In genomic region chr14:92039720-92040430, GRCh38 we compare ENCODE assay signal across 1 cellular context.
A peak's percentile ranks its signal among the peaks of the same experiment; 100 is the strongest.
TF ChIP-seq lines count a peak whose summit lies in the region.

Gene TRIP11, minus strand, starts transcription at chr14:92040059. Its CDS starts 374 bp downstream, at chr14:92039685.

TF ChIP-seq in HepG2, 621 proteins besides CTCF, POLR2A, EP300 and RAD21 (continued from another document and continues in another):
- TF ChIP-seq SNRNP70 (IDR thresholded peaks at IDR 0.05; ENCODE audit: low read depth, low read length), result no peak
- TF ChIP-seq GRHL1 (CRISPR knock-in tag; conservative IDR thresholded peaks at IDR 0.05), result no peak
- TF ChIP-seq ZNF280D (CRISPR knock-in tag; IDR thresholded peaks at IDR 0.05), result peak; percentile 35; the same call in 1 of the 2 replicates
- 0 out of 2 replicates have a peak, but pooled peaks have one; percentile 5 for TF ChIP-seq AKNA (CRISPR knock-in tag; IDR thresholded peaks at IDR 0.05; ENCODE audit: borderline replicate concordance)
- no peak for TF ChIP-seq GLMP (CRISPR knock-in tag; IDR thresholded peaks at IDR 0.05; ENCODE audit: borderline replicate concordance)
- TF ChIP-seq ZBTB8A (CRISPR knock-in tag; IDR thresholded peaks at IDR 0.05; ENCODE audit: borderline replicate concordance, low read depth), result no peak
- TF ChIP-seq RARA (CRISPR knock-in tag; IDR thresholded peaks at IDR 0.05), result peak; percentile 25; the same call in 1 of the 2 replicates
- TF ChIP-seq NFIB (CRISPR knock-in tag; IDR thresholded peaks at IDR 0.05; ENCODE audit: borderline replicate concordance), result no peak
- 0 out of 2 replicates have a peak, but pooled peaks have one; percentile 20 for TF ChIP-seq ZBTB7B (CRISPR knock-in tag; IDR thresholded peaks at IDR 0.05)
- TF ChIP-seq NR0B2 (CRISPR knock-in tag; IDR thresholded peaks at IDR 0.05), result no peak
- peak; percentile 17; the same call in 1 of the 2 replicates for TF ChIP-seq HMG20A (CRISPR knock-in tag; IDR thresholded peaks at IDR 0.05; ENCODE audit: borderline replicate concordance)
- TF ChIP-seq NCOA2 (CRISPR knock-in tag; IDR thresholded peaks at IDR 0.05), result peak; percentile 47
- TF ChIP-seq POGK (CRISPR knock-in tag; conservative IDR thresholded peaks at IDR 0.05), result peak; percentile 77; the same call in 1 of the 2 replicates
- TF ChIP-seq CAMTA2 (CRISPR knock-in tag; IDR thresholded peaks at IDR 0.05; ENCODE audit: borderline replicate concordance), result 0 out of 2 replicates have a peak, but pooled peaks have one; percentile 53
- peak; percentile 74; the same call in 1 of the 2 replicates for TF ChIP-seq NFE2L1 (CRISPR knock-in tag; IDR thresholded peaks at IDR 0.05; ENCODE audit: borderline replicate concordance)
- TF ChIP-seq EEA1 (CRISPR knock-in tag; IDR thresholded peaks at IDR 0.05; ENCODE audit: borderline replicate concordance), result 0 out of 2 replicates have a peak, but pooled peaks have one; percentile 70
- peak; percentile 78 to 80; a peak in 3 of 4 replicates for TF ChIP-seq HMGXB4 (CRISPR knock-in tag; IDR thresholded peaks at IDR 0.05; ENCODE audit: borderline replicate concordance in 1 of 2, low read depth in 1 of 2)
- peak; percentile 95 for TF ChIP-seq ZNF605 (CRISPR knock-in tag; IDR thresholded peaks at IDR 0.05)
- TF ChIP-seq ZSCAN25 (CRISPR knock-in tag; IDR thresholded peaks at IDR 0.05), result 0 out of 2 replicates have a peak, but pooled peaks have one; percentile 24
- peak; percentile 61 for TF ChIP-seq TEAD3 (CRISPR knock-in tag; optimal IDR thresholded peaks at IDR 0.05; ENCODE audit: borderline replicate concordance)
- peak in 1 of 2 experiments; percentile 82; a peak in 2 of 4 replicates for TF ChIP-seq KLF16 (CRISPR knock-in tag; IDR thresholded peaks at IDR 0.05)
- TF ChIP-seq TARDBP (CRISPR knock-in tag; IDR thresholded peaks at IDR 0.05), result peak; percentile 80; the same call in 1 of the 2 replicates
- TF ChIP-seq BATF2 (CRISPR knock-in tag; IDR thresholded peaks at IDR 0.05), result peak; percentile 59; the same call in 1 of the 2 replicates
- TF ChIP-seq PCBP2 (optimal IDR thresholded peaks at IDR 0.05; ENCODE audit: low read depth, low read length, poor library complexity, severe bottlenecking), result no peak
- no peak for TF ChIP-seq ZNF740 (CRISPR knock-in tag; IDR thresholded peaks at IDR 0.05)
- peak; percentile 99 for TF ChIP-seq KDM2A (CRISPR knock-in tag; IDR thresholded peaks at IDR 0.05; ENCODE audit: borderline replicate concordance, low read depth)
- TF ChIP-seq KLF12 (CRISPR knock-in tag; IDR thresholded peaks at IDR 0.05; ENCODE audit: borderline replicate concordance), result peak; percentile 20; the same call in 1 of the 2 replicates
- peak; percentile 57 for TF ChIP-seq HCFC1 (IDR thresholded peaks at IDR 0.05; ENCODE audit: low read depth, low read length)
- TF ChIP-seq THAP7 (CRISPR knock-in tag; IDR thresholded peaks at IDR 0.05), result no peak
- no peak for TF ChIP-seq ONECUT2 (CRISPR knock-in tag; IDR thresholded peaks at IDR 0.05)
- peak; percentile 79 for TF ChIP-seq ZNF317 (CRISPR knock-in tag; IDR thresholded peaks at IDR 0.05)
- TF ChIP-seq CENPX (CRISPR knock-in tag; IDR thresholded peaks at IDR 0.05), result no peak
- 0 out of 2 replicates have a peak, but pooled peaks have one; percentile 16 for TF ChIP-seq HIC2 (CRISPR knock-in tag; IDR thresholded peaks at IDR 0.05; ENCODE audit: low read depth)
